9 cellular contexts compared by ENCODE assay signal in the genomic region with DNA sequence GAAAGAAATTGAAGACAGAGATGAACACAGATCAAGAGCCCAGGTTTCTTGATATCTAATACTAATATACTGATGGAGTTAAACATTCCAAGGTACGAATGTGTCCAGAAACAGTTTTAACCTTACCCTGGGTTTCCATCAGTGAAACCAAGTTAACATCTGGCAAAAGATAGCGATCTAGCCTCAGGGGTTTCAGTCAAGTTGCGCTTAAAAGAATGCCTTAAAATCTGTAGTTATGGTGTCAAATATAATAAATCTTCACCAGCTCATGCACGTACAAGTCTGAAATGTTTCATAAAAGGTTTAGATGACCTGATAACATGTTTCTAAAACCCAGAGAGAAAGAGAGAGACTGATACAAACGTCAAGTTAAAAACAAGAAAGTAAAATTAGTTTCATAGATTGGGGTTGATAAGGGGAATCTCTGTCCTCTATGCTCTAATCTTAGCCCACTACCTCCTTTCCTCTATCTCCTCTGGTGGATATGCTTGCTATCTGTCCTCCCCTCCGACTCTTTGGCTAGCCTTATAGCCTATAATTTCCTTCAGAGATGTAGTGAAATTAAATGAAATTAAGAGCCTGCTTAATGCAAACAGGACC. TPM values are rescaled to one million over a fixed set of nuclear protein-coding genes. Genes with fewer than 3 reads are reported as not detected.
DNase-seq lines count a peak whose midpoint lies in the region; ATAC-seq, FAIRE-seq and TF ChIP-seq lines count a peak whose summit lies in the region.
"Had no signal": no experiment of that assay in that cellular context is flagged by ENCODE, and none has a peak within 500 bp of the region (broad histone marks: within the 10 kb centered on the region; RNA-seq: fewer than 3 reads in every experiment).

No MANE protein-coding gene starts in this region.

- H2AFZ ChIP-seq in DND-41 (ENCODE audit: low read depth, low read length): peak overlapping the region; percentile 1; the same call in 1 of the 2 replicates

- H3K27ac ChIP-seq in DND-41 (ENCODE audit: low read length) (no peak overlapping the region), RWPE2 (ENCODE audit: poor library complexity, severe bottlenecking) (peak overlapping the region; percentile 96), endodermal cell (ENCODE audit: low read depth, low read length) (peak overlapping the region; percentile 96), psoas muscle (peak overlapping the region; percentile 95)

- H3K4me3 Mint-ChIP-seq in endodermal cell: peak overlapping the region; percentile 73

- no peaks in the 10 kb centered on the region for H3K79me2 ChIP-seq in DND-41 (ENCODE audit: insufficient read depth, low read length)

- no peak for TF ChIP-seq POLR2A in GM12892 (IDR thresholded peaks at IDR 0.05; ENCODE audit: low read depth, low read length)

- H3K9me3 ChIP-seq in DND-41 (ENCODE audit: insufficient read depth, low read length, severe bottlenecking) (no peaks in the 10 kb centered on the region), RWPE2 (ENCODE audit: severe bottlenecking) (no peaks in the 10 kb centered on the region), endodermal cell (ENCODE audit: control insufficient read depth, low read length) (no peaks in the 10 kb centered on the region), psoas muscle (no peaks in the 10 kb centered on the region)

- H3K36me3 Mint-ChIP-seq in endodermal cell (ENCODE audit: low read depth): no peaks in the 10 kb centered on the region

- peak overlapping the region; percentile 99 for H3K27ac Mint-ChIP-seq in endodermal cell

- H3K36me3 ChIP-seq in DND-41 (ENCODE audit: insufficient read depth, low read length) (no peaks in the 10 kb centered on the region), RWPE2 (ENCODE audit: low read depth) (no peaks in the 10 kb centered on the region), endodermal cell (ENCODE audit: control insufficient read depth, insufficient read depth, low read length) (no peaks in the 10 kb centered on the region), psoas muscle (ENCODE audit: insufficient read depth in 1 of 2, low read depth in 1 of 2) (no peaks in the 10 kb centered on the region)

- peaks cover 3% of the 10 kb centered on the region for H3K27me3 ChIP-seq in DND-41 (ENCODE audit: insufficient read depth, low read length, poor library complexity)
- no peaks in the 10 kb centered on the region for H3K27me3 ChIP-seq in RWPE2 (ENCODE audit: insufficient read depth, poor library complexity, severe bottlenecking)
- no peaks in the 10 kb centered on the region for H3K27me3 ChIP-seq in endodermal cell (ENCODE audit: control insufficient read depth, insufficient read depth, low read length, poor library complexity, severe bottlenecking)
- H3K27me3 ChIP-seq in psoas muscle (ENCODE audit: insufficient read depth in 3 of 3, low read length in 2 of 3): no peaks in the 10 kb centered on the region

- ATAC-seq in DND-41 (ENCODE audit: insufficient read depth, low read depth): no peak
- no peak for ATAC-seq in RWPE2 (ENCODE audit: low read depth)
- no peak for ATAC-seq in psoas muscle

- H3K4me2 ChIP-seq in DND-41 (ENCODE audit: insufficient read depth, low read length): peak overlapping the region; percentile 68

- DNase-seq in DND-41 (no peak), RWPE2 (ENCODE audit: low spot score) (no peak), endodermal cell (no peak), psoas muscle (no peak), GM12892 (ENCODE audit: insufficient read length) (no peak), epidermal melanocyte (ENCODE audit: insufficient read length, low spot score) (no peak), NCI-H1048 (lab: John Stamatoyannopoulos, UW) (no peak), HuH-7.5 (ENCODE audit: low spot score) (no peak)
- DNase-seq: activated CD4-positive, alpha-beta T cell treated with anti-CD3 and anti-CD28 coated beads, Interleukin-2, amount 50 U/mL, for 48 hours had no signal

- H3K4me3 ChIP-seq in DND-41 (ENCODE audit: low read depth in 1 of 2, low read length in 2 of 2) (no peak overlapping the region), RWPE2 (ENCODE audit: severe bottlenecking) (no peak overlapping the region), endodermal cell (ENCODE audit: low read length) (peak overlapping the region; percentile 81), psoas muscle (no peak overlapping the region)

- FAIRE-seq in GM12892 (lab: Jason Lieb, UNC): no peak

- WGBS in endodermal cell (ENCODE audit: insufficient coverage in 1 of 2, insufficient read length in 1 of 2), 2 experiments: 89 to 91% methylated on average over 4 to 5 of the region's 6 CpGs
- 58 to 64% (median 62%) methylated on average over 6 of the region's 6 CpGs for WGBS in psoas muscle, 3 donors

- intact Hi-C loops in psoas muscle (cut with DNase I): loop anchor here (2.0 to 5.0 kb wide), 2 partner anchors 19 to 1837 kb away; partner anchors contain the start of genes CIPC (in 1 of the 2) and FOS (in 1 of the 2)

- H3K9me3 Mint-ChIP-seq in endodermal cell: no peaks in the 10 kb centered on the region

- H3K4me1 Mint-ChIP-seq in endodermal cell: peaks cover 23% of the 10 kb centered on the region

- peaks cover 25% of the 10 kb centered on the region for H3K4me1 ChIP-seq in DND-41 (ENCODE audit: insufficient read depth, low read length)
- H3K4me1 ChIP-seq in RWPE2 (ENCODE audit: insufficient read depth, poor library complexity, severe bottlenecking): peaks cover 51% of the 10 kb centered on the region
- H3K4me1 ChIP-seq in endodermal cell (ENCODE audit: control insufficient read depth, insufficient read depth, low read length): no peaks in the 10 kb centered on the region
- peaks cover 22% of the 10 kb centered on the region for H3K4me1 ChIP-seq in psoas muscle

- no peak for TF ChIP-seq CTCF in DND-41 (IDR thresholded peaks at IDR 0.05; ENCODE audit: borderline replicate concordance, extremely low read depth, low read length, poor library complexity, severe bottlenecking)
- TF ChIP-seq CTCF in RWPE2 (IDR thresholded peaks at IDR 0.05; ENCODE audit: poor library complexity, severe bottlenecking): peak; percentile 26
- no peak for TF ChIP-seq CTCF in endodermal cell (conservative IDR thresholded peaks at IDR 0.05)
- no peak for TF ChIP-seq CTCF in psoas muscle (IDR thresholded peaks at IDR 0.05)

- H3K27me3 Mint-ChIP-seq in endodermal cell (ENCODE audit: insufficient read depth): no peaks in the 10 kb centered on the region

- H3K9ac ChIP-seq in DND-41 (ENCODE audit: low read depth, low read length): peak overlapping the region; percentile 48; the same call in 1 of the 2 replicates
- H3K9ac ChIP-seq in endodermal cell (ENCODE audit: extremely low read depth, low read length, poor library complexity, severe bottlenecking): peak overlapping the region; percentile 91

- no peaks in the 10 kb centered on the region for H4K20me1 ChIP-seq in DND-41 (ENCODE audit: insufficient read depth, low read length)

RNA-seq across cellular contexts. Expression of gene FOS, which starts 18.6 kb away (rescaled TPM):
- total RNA-seq in endodermal cell (10 to 100 TPM; 10.3 to 14.0 TPM), psoas muscle (100 to 1,000 TPM in 2 of 4 donors, 10 to 100 TPM in 2; 20.7 to 279 (median 95.1) TPM)
- polyA plus RNA-seq in endodermal cell (2013, experiment 1 of 2): 7.9 TPM
- polyA plus RNA-seq in endodermal cell (2013, experiment 2 of 2): 23.5 TPM
- 10 to 100 TPM; 15.5 to 51.0 (median 33.8) TPM for polyA plus RNA-seq in psoas muscle
- 5.3 TPM for polyA plus RNA-seq in GM12892 (2012; ENCODE audit: missing spikeins)
